8 cellular contexts compared by ENCODE assay signal in the genomic region with DNA sequence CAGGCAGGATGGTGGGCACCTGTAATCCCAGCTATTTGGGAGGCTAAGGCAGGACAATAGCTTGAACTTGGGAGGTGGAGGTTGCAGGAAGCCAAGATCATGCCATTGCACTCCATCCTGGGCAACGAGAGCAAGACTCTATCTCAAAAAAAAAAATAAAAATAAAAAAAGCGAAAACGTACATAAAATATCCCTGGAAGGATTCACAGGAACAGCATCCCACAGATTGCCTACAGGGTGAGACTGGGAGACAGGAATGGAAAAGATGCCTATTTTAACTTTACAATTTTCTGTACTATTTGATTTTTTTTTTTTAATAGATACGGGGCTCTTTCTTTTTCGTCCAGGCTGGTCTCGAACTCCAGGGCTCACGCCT. TPM values are rescaled to one million over a fixed set of nuclear protein-coding genes. Genes with fewer than 3 reads are reported as not detected.
DNase-seq lines count a peak whose midpoint lies in the region; ATAC-seq and TF ChIP-seq lines count a peak whose summit lies in the region.

No MANE protein-coding gene starts in this region.

- peaks cover 9% of the 10 kb centered on the region for H3K27me3 Mint-ChIP-seq in brain
- H3K27me3 Mint-ChIP-seq in mesothelial cell of epicardium (ENCODE audit: low read depth), result no peaks in the 10 kb centered on the region

- H3K36me3 ChIP-seq in heart left ventricle, result no peaks in the 10 kb centered on the region
- no peaks in the 10 kb centered on the region for H3K36me3 ChIP-seq in upper lobe of right lung

- H3K27me3 ChIP-seq in heart left ventricle, result peaks cover 0 to 7% (median 0%) of the 10 kb centered on the region in 9 donors
- no peaks in the 10 kb centered on the region for H3K27me3 ChIP-seq in upper lobe of right lung

- H3K9me3 ChIP-seq in heart left ventricle (no peaks in the 10 kb centered on the region), upper lobe of right lung (no peaks in the 10 kb centered on the region)

- H3K4me3 Mint-ChIP-seq in brain, result peak overlapping the region; percentile 90 to 98 (median 96)
- peak overlapping the region; percentile 93 for H3K4me3 Mint-ChIP-seq in mesothelial cell of epicardium

- ATAC-seq in heart left ventricle (no peak), Right ventricle myocardium inferior (no peak), upper lobe of right lung (no peak), GM18861 (IDR thresholded peaks at IDR 0.05; ENCODE audit: unreplicated experiment) (no peak)

- H3K4me1 ChIP-seq in heart left ventricle, result peaks cover 0 to 19% (median 8%) of the 10 kb centered on the region in 12 donors
- no peaks in the 10 kb centered on the region for H3K4me1 ChIP-seq in upper lobe of right lung

- no peaks in the 10 kb centered on the region for H3K36me3 Mint-ChIP-seq in brain
- no peaks in the 10 kb centered on the region for H3K36me3 Mint-ChIP-seq in mesothelial cell of epicardium

- H3K4me3 ChIP-seq in heart left ventricle (peak overlapping the region; percentile 39 to 94 (median 78)), upper lobe of right lung (peak overlapping the region; percentile 71)

- TF ChIP-seq CTCF in heart left ventricle (IDR thresholded peaks at IDR 0.05) (no peak), brain (conservative IDR thresholded peaks at IDR 0.05) (no peak), mesothelial cell of epicardium (IDR thresholded peaks at IDR 0.05; ENCODE audit: unreplicated experiment) (no peak), upper lobe of right lung (IDR thresholded peaks at IDR 0.05) (no peak)

- intact Hi-C loops in heart left ventricle (cut with DNase I) (no loop called here), Right ventricle myocardium inferior (cut with DNase I) (no loop called here), upper lobe of right lung (cut with DNase I) (no loop called here), posterior cingulate gyrus (cut with DNase I) (no loop called here)

- H3K9me3 Mint-ChIP-seq in brain, result peaks cover 0 to 4% (median 0%) of the 10 kb centered on the region in 5 experiments
- H3K9me3 Mint-ChIP-seq in mesothelial cell of epicardium, result no peaks in the 10 kb centered on the region

- no peak for DNase-seq in heart left ventricle
- no peak for DNase-seq in Right ventricle myocardium inferior (ENCODE audit: missing footprints)
- DNase-seq in mesothelial cell of epicardium (ENCODE audit: low spot score in 2 of 2, unreplicated experiment in 2 of 2), result no peak
- DNase-seq in upper lobe of right lung, result no peak
- DNase-seq in activated gamma-delta T cell (lab: John Stamatoyannopoulos, UW), result no peak
- no peak for DNase-seq in posterior cingulate gyrus

- peak overlapping the region; percentile 97 to 100 (median 97) for H3K27ac Mint-ChIP-seq in brain
- H3K27ac Mint-ChIP-seq in mesothelial cell of epicardium, result peak overlapping the region; percentile 98

- H3K4me1 Mint-ChIP-seq in brain (peaks cover 33% of the 10 kb centered on the region), mesothelial cell of epicardium (peaks cover 14% of the 10 kb centered on the region)

- no peak for TF ChIP-seq POLR2A in heart left ventricle (IDR thresholded peaks at IDR 0.05)

- 38 to 52% (median 40%) methylated on average over 7 of the region's 7 CpGs for WGBS in heart left ventricle, 4 donors

- H3K27ac ChIP-seq in heart left ventricle, result peak overlapping the region in 6 of 12 donors; percentile 53 to 84 (median 60)
- H3K27ac ChIP-seq in upper lobe of right lung, result peak overlapping the region; percentile 24

RNA-seq across cellular contexts. Expression of a gene that starts 0.6 kb away (rescaled TPM):
- total RNA-seq in heart left ventricle (1 to 10 TPM; 1.6 to 7.3 (median 4.1) TPM), Right ventricle myocardium inferior (4.6 TPM), mesothelial cell of epicardium (17.3 to 18.6 TPM (median 17.5 TPM) in 3 replicates), upper lobe of right lung (6.7 TPM)
- polyA plus RNA-seq in heart left ventricle (1 to 10 TPM; 1.1 to 1.4 TPM), brain (ENCODE audit: insufficient read depth, low read depth, low replicate concordance) (14.0 TPM)
